Comparison of ENCODE assay signal across 1 cellular context in the genomic region with DNA sequence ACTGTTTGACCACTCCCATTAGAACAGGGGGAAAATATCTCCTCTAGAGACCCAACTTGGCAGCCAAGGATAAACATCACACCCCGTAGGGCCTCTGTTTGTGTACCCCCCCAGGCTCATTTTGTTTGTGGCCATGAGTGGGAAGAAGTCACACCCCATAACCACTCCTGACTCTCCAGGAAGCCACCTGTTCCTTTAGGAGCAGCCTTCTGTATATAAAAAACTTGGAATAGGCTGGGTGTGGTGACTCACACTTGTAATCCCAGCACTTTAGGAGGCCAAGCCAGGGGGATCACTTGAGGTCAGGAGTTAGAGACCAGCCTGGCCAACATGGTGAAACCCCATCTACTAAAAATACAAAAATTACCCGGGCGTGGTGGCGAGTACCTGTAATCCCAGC.
TF ChIP-seq lines count a peak whose summit lies in the region.

No MANE protein-coding gene starts in this region.

TF ChIP-seq in HCT116, 20 proteins besides CTCF, POLR2A, EP300 and RAD21:
- TF ChIP-seq, protein P1, sequence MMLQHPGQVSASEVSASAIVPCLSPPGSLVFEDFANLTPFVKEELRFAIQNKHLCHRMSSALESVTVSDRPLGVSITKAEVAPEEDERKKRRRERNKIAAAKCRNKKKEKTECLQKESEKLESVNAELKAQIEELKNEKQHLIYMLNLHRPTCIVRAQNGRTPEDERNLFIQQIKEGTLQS (IDR thresholded peaks at IDR 0.05): no peak
- TF ChIP-seq, protein P2, sequence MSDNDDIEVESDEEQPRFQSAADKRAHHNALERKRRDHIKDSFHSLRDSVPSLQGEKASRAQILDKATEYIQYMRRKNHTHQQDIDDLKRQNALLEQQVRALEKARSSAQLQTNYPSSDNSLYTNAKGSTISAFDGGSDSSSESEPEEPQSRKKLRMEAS (IDR thresholded peaks at IDR 0.05): no peak
- TF ChIP-seq ZNF274 (IDR thresholded peaks at IDR 0.05; ENCODE audit: low read depth, low read length): no peak
